ENCODE assay signal across 13 cellular contexts in genomic region chr6:106082735-106083398, GRCh38. TPM values are rescaled to one million over a fixed set of nuclear protein-coding genes. Genes with fewer than 3 reads are reported as not detected.
DNase-seq lines count a peak whose midpoint lies in the region; ATAC-seq, FAIRE-seq and TF ChIP-seq lines count a peak whose summit lies in the region.
"Had no signal": no experiment of that assay in that cellular context is flagged by ENCODE, and none has a peak within 500 bp of the region (broad histone marks: within the 10 kb centered on the region; RNA-seq: fewer than 3 reads in every experiment).

No MANE protein-coding gene starts in this region.

- H3K9me2 ChIP-seq in MM.1S (replicated peaks; ENCODE audit: insufficient read depth, low read length), result no peaks in the 10 kb centered on the region

- no peak for FAIRE-seq in bronchial epithelial cell (lab: Jason Lieb, UNC)
- FAIRE-seq: A204.1 had no signal

- CTCF ChIA-PET in HEK293T (lab: Yijun Ruan, JAX), result interaction anchor here (0.6 to 1.2 kb wide), 2 partner anchors 11 to 132 kb away, joined by 4 to 5 read pairs; no protein-coding TSS in a partner anchor

- H3K4me2 ChIP-seq in MM.1S (ENCODE audit: low read depth, low read length), result peak overlapping the region; percentile 88
- H3K4me2 ChIP-seq: PC-9 had no signal

- TF ChIP-seq CTCF in MM.1S (IDR thresholded peaks at IDR 0.05; ENCODE audit: low read length) (no peak), bronchial epithelial cell (IDR thresholded peaks at IDR 0.05; ENCODE audit: insufficient read depth, low read length, severe bottlenecking) (no peak)

- peaks cover 42% of the 10 kb centered on the region for H3F3A ChIP-seq in MM.1S (ENCODE audit: insufficient read depth, low read length)

- no peak overlapping the region for H3K4me3 ChIP-seq in MM.1S (ENCODE audit: low read length)
- no peak overlapping the region for H3K4me3 ChIP-seq in bronchial epithelial cell (ENCODE audit: low read depth, low read length)
- H3K4me3 ChIP-seq in skeletal muscle cell (ENCODE audit: low read depth, low read length), result no peak overlapping the region
- H3K4me3 ChIP-seq: PC-9 had no signal

- H3K27me3 ChIP-seq in MM.1S (replicated peaks; ENCODE audit: insufficient read depth, low read length), result no peaks in the 10 kb centered on the region
- H3K27me3 ChIP-seq in bronchial epithelial cell (ENCODE audit: control insufficient read depth, insufficient read depth, low read length), result peaks cover 2% of the 10 kb centered on the region

- POLR2A ChIA-PET in HEK293T (lab: Yijun Ruan, JAX), result no interaction called here

- no peaks in the 10 kb centered on the region for H4K20me1 ChIP-seq in MM.1S (ENCODE audit: insufficient read depth, low read length)

- H3K9me3 ChIP-seq in MM.1S (replicated peaks; ENCODE audit: insufficient read depth, low read length), result no peaks in the 10 kb centered on the region

- no peak overlapping the region for H2AFZ ChIP-seq in MM.1S (ENCODE audit: low read length)
- H2AFZ ChIP-seq: PC-9 had no signal

- H3K79me2 ChIP-seq in MM.1S (ENCODE audit: low read length), result peaks cover 70% of the 10 kb centered on the region

- peak; percentile 55 to 59 for ATAC-seq in activated CD4-positive, CD25-positive, alpha-beta regulatory T cell treated with anti-CD3 and anti-CD28 coated beads, Interleukin-2, amount 50 U/mL, for 24 hours
- no peak for ATAC-seq in GM21619 (IDR thresholded peaks at IDR 0.05; ENCODE audit: unreplicated experiment)

- peak overlapping the region; percentile 98; the same call in 1 of the 2 replicates for H3K27ac ChIP-seq in MM.1S (ENCODE audit: low read length)
- H3K27ac ChIP-seq: PC-9 had no signal

- DNase-seq in activated CD4-positive, CD25-positive, alpha-beta regulatory T cell (lab: John Stamatoyannopoulos, UW), result no peak
- DNase-seq in MM.1S (no peak), bronchial epithelial cell (ENCODE audit: low read depth) (peak; percentile 97), skeletal muscle cell (ENCODE audit: low read depth) (peak; percentile 82), HEK293T (ENCODE audit: extremely low spot score) (no peak), NOMO-1 treated with DMSO at 0.1 percent for 48 hours (lab: John Stamatoyannopoulos, UW; ENCODE audit: unreplicated experiment) (no peak)
- DNase-seq: aorta, NCI-H1694 treated with DMSO at 0.1 percent for 48 hours, PC-9, posterior cingulate gyrus had no signal

- H3K36me3 ChIP-seq in MM.1S (replicated peaks; ENCODE audit: insufficient read depth, low read length) (peaks cover 8% of the 10 kb centered on the region), bronchial epithelial cell (ENCODE audit: control insufficient read depth, insufficient read depth, low read length) (no peaks in the 10 kb centered on the region)

- no peak overlapping the region for H3K9ac ChIP-seq in MM.1S (ENCODE audit: low read length)

- peaks cover 21% of the 10 kb centered on the region for H3K4me1 ChIP-seq in MM.1S (ENCODE audit: low read length)

TF ChIP-seq in HEK293T, 16 proteins besides CTCF, POLR2A, EP300 and RAD21:
- TF ChIP-seq LEF1 (IDR thresholded peaks at IDR 0.05; ENCODE audit: borderline replicate concordance) (no peak), ELF4 (IDR thresholded peaks at IDR 0.05) (no peak), L3MBTL2 (conservative IDR thresholded peaks at IDR 0.05) (no peak), ZNF384 (IDR thresholded peaks at IDR 0.05) (no peak), FOXM1 (IDR thresholded peaks at IDR 0.05; ENCODE audit: borderline replicate concordance) (no peak), BHLHE40 (IDR thresholded peaks at IDR 0.05; ENCODE audit: borderline replicate concordance) (no peak)
TF ChIP-seq in HEK293T: peak in this region for 0.

RNA-seq across cellular contexts. Expression of gene PRDM1, which starts 3.3 kb away (rescaled TPM):
- 5.3 and 9.6 TPM in 2 replicates for total RNA-seq in bronchial epithelial cell

Comparison
In these comparisons a context has a peak if more than half of its experiments do, and no peak if none do; other contexts are left out.
1. DNase-seq: peak in bronchial epithelial cell (single experiment) and skeletal muscle cell (single experiment); none in activated CD4-positive, CD25-positive, alpha-beta regulatory T cell (0 of 4), MM.1S (single experiment), HEK293T (single experiment) and NOMO-1 treated with DMSO at 0.1 percent for 48 hours (single experiment).